Comparison of ENCODE assay signal across 8 cellular contexts in the genomic region with DNA sequence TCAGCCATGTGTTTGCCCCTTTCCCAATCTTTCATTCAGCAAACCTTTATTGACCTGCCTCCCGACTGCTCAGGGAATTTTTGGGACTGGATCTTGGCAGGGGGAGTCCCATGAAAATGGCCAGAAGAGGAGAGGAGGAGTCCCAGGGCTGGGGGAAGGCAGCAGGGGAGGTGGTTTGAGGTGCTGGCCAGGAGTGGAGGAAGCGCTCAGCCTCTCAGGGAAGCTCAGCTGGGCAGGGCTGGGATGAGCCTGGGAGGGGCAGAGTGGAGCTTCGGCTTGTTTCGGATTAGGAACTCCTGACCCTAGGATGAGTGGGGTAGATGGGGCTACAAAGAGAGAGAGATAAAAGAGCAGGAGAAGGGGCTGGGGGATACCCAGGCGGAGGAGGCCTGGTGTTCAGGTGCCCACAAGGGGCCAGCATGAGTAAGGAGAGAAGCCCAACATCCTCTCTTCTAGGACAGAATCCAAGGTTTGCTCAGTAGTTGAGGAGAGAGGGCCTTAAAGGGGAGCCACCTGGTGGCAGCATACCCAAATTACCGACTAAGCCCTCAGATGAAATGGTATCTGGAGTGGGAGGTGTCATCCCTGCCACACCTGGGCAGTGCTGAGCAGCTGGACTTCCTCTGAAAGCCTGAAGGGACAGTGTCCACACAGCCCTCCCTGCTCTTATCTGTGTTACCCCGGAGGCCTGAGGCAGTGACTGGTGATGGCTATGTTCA.
A peak's percentile ranks its signal among the peaks of the same experiment; 100 is the strongest.
DNase-seq lines count a peak whose midpoint lies in the region; ATAC-seq and TF ChIP-seq lines count a peak whose summit lies in the region.

No MANE protein-coding gene starts in this region.

- no peak overlapping the region for H3K4me3 ChIP-seq in PC-3 (ENCODE audit: low read length)

- H4K8ac ChIP-seq in H9 (replicated peaks; ENCODE audit: insufficient read length, low read depth, low read length) = no peak overlapping the region

- peaks cover 99% of the 10 kb centered on the region for H3K27me3 Mint-ChIP-seq in H9 (ENCODE audit: low read depth)

- H3K9me3 ChIP-seq in H9 (ENCODE audit: control insufficient read depth, low read depth, low read length) (no peaks in the 10 kb centered on the region), PC-3 (ENCODE audit: low read length) (no peaks in the 10 kb centered on the region)

- POLR2A ChIA-PET in PC-3 (lab: Charles Lee; ENCODE audit: unreplicated experiment) = no interaction called here

- no peak overlapping the region for H3K4me2 ChIP-seq in H9 (ENCODE audit: insufficient read depth, insufficient read length, low read length)
- H3K4me2 ChIP-seq in PC-3 (ENCODE audit: low read length) = peak overlapping the region; percentile 13; the same call in 1 of the 2 replicates

- DNase-seq in DMS153 treated with DMSO at 0.1 percent for 48 hours (lab: John Stamatoyannopoulos, UW; ENCODE audit: unreplicated experiment) = peak; percentile 60
- DNase-seq in H9 = peak; percentile 89
- DNase-seq in PC-3 = peak; percentile 92
- peak in 2 of 3 donors; percentile 8 to 15 for DNase-seq in stimulated activated CD4-positive, alpha-beta T cell treated with anti-CD3 and anti-CD28 coated beads, TNF-alpha, amount 100 ng/mL, for 48 hours (ENCODE audit: low read depth in 3 of 3)
- DNase-seq in SK-N-DZ (ENCODE audit: low spot score) = no peak
- DNase-seq in C1 segment of cervical spinal cord (lab: John Stamatoyannopoulos, UW) = no peak

- TF ChIP-seq CTCF in H9 (conservative IDR thresholded peaks at IDR 0.05) (peak; percentile 91), PC-3 (conservative IDR thresholded peaks at IDR 0.05; ENCODE audit: low read depth, low read length) (peak; percentile 88)

- no TSS peak for BruUV-seq in PC-3 (replicated peaks; lab: Mats Ljungman, UMichigan)

- H2AFZ ChIP-seq in H9 (ENCODE audit: low read length) (no peak overlapping the region), PC-3 (ENCODE audit: low read length) (no peak overlapping the region)

- no peak overlapping the region for H4K91ac ChIP-seq in H9 (ENCODE audit: insufficient read length, low read depth, low read length)

- CTCF ChIA-PET in PC-3 (lab: Charles Lee) = interaction anchor here (0.5 to 1.4 kb wide), 4 partner anchors 69 to 116 kb away, joined by 3 to 7 read pairs (median 5); no protein-coding TSS in a partner anchor

- H3K9me2 ChIP-seq in PC-3 (replicated peaks; ENCODE audit: low read length) = no peaks in the 10 kb centered on the region

- H3K36me3 ChIP-seq in PC-3 (ENCODE audit: low read depth, low read length) = no peaks in the 10 kb centered on the region

- no peaks in the 10 kb centered on the region for H4K20me1 ChIP-seq in H9 (ENCODE audit: control insufficient read depth, insufficient read depth, insufficient read length)
- H4K20me1 ChIP-seq in PC-3 (ENCODE audit: low read length) = no peaks in the 10 kb centered on the region

- no peak overlapping the region for H3K27ac ChIP-seq in H9 (ENCODE audit: insufficient read length, low read depth, low read length)
- peak overlapping the region; percentile 9; the same call in 1 of the 2 replicates for H3K27ac ChIP-seq in PC-3 (ENCODE audit: low read length)

- H2BK15ac ChIP-seq in H9 (ENCODE audit: low read depth, low read length) = no peak overlapping the region

- H3K79me2 ChIP-seq in H9 (ENCODE audit: insufficient read depth, low read length) = no peaks in the 10 kb centered on the region
- H3K79me2 ChIP-seq in PC-3 (ENCODE audit: low read length) = no peaks in the 10 kb centered on the region

- no peak overlapping the region for H4K5ac ChIP-seq in H9 (ENCODE audit: insufficient read length, low read depth, low read length)

- no peak overlapping the region for H3K23ac ChIP-seq in H9 (ENCODE audit: insufficient read length, low read depth, low read length)

- peak; percentile 72 for ATAC-seq in PC-3
- ATAC-seq in esophagus mucosa = peak; percentile 65
- no peak for ATAC-seq in GM21529 (IDR thresholded peaks at IDR 0.05; ENCODE audit: unreplicated experiment)

- H2BK5ac ChIP-seq in H9 (ENCODE audit: insufficient read length, low read length) = no peak overlapping the region

- no peaks in the 10 kb centered on the region for H3K23me2 ChIP-seq in H9 (ENCODE audit: insufficient read length, low read depth, low read length, poor library complexity, severe bottlenecking)

- no CpG with 5 or more reads among the region's 7 CpGs for WGBS in H9 (ENCODE audit: extremely low coverage, insufficient read length, low lambda C conversion rate)

- no peaks in the 10 kb centered on the region; a peak in 1 of 7 replicates for H3K36me3 Mint-ChIP-seq in H9 (ENCODE audit: insufficient read depth in 1 of 3, low read depth in 3 of 3)

- no peak overlapping the region for H3K4ac ChIP-seq in H9 (ENCODE audit: low read depth, low read length)

- no peak overlapping the region for H3T11ph ChIP-seq in H9 (ENCODE audit: low read length)

- no peak overlapping the region; a peak in 1 of 5 replicates for H3K4me3 Mint-ChIP-seq in H9

- intact Hi-C loops in PC-3 (cut with micrococcal nuclease) = loop anchor here (1.0 to 2.0 kb wide), 4 partner anchors 38 to 238 kb away; no protein-coding TSS in a partner anchor

- H3K4me1 Mint-ChIP-seq in H9 = peaks cover 26 to 37% of the 10 kb centered on the region in 2 experiments

- no peak overlapping the region for H2AK5ac ChIP-seq in H9 (ENCODE audit: insufficient read length, low read length)

- H3K9ac ChIP-seq in H9 (ENCODE audit: extremely low read depth, insufficient read length, low read length) (no peak overlapping the region), PC-3 (ENCODE audit: low read length) (no peak overlapping the region)

- no peak overlapping the region for H3K27ac Mint-ChIP-seq in H9

- H3K27me3 ChIP-seq in H9 (ENCODE audit: insufficient read depth, low read length) = peaks cover 11% of the 10 kb centered on the region; the same call in 1 of the 2 replicates
- no peaks in the 10 kb centered on the region for H3K27me3 ChIP-seq in PC-3 (ENCODE audit: low read length)

- no peak overlapping the region for H2BK12ac ChIP-seq in H9 (ENCODE audit: insufficient read length, low read depth, low read length)

- H3K56ac ChIP-seq in H9 (ENCODE audit: insufficient read length, low read depth, low read length) = no peak overlapping the region

- no peaks in the 10 kb centered on the region for H3K79me1 ChIP-seq in H9 (ENCODE audit: insufficient read depth, low read depth, low read length, poor library complexity, severe bottlenecking)

- no peak overlapping the region for H3K18ac ChIP-seq in H9 (ENCODE audit: insufficient read length, low read depth, low read length)

- H3F3A ChIP-seq in PC-3 (ENCODE audit: low read length, unreplicated experiment) = no peaks in the 10 kb centered on the region

- H3K14ac ChIP-seq in H9 (ENCODE audit: insufficient read depth, low read length) = no peak overlapping the region

- no peak overlapping the region for H2BK120ac ChIP-seq in H9 (ENCODE audit: low read depth, low read length, poor library complexity, severe bottlenecking)

- H3K4me1 ChIP-seq in H9 (ENCODE audit: insufficient read depth, low read length) = peaks cover 4% of the 10 kb centered on the region; the same call in 1 of the 2 replicates
- H3K4me1 ChIP-seq in PC-3 (ENCODE audit: insufficient read depth, low read length) = peaks cover 26% of the 10 kb centered on the region

- H3K9me3 Mint-ChIP-seq in H9 = no peaks in the 10 kb centered on the region; a peak in 1 of 5 replicates

- no peak overlapping the region for H2BK20ac ChIP-seq in H9 (ENCODE audit: low read depth, low read length, poor library complexity, severe bottlenecking)

Comparison
In these comparisons a context has a peak if more than half of its experiments do, and no peak if none do; other contexts are left out.
1. DNase-seq: peak in DMS153 treated with DMSO at 0.1 percent for 48 hours (single experiment), H9 (single experiment), PC-3 (single experiment) and stimulated activated CD4-positive, alpha-beta T cell treated with anti-CD3 and anti-CD28 coated beads, TNF-alpha, amount 100 ng/mL, for 48 hours (2 of 3); none in SK-N-DZ (single experiment) and C1 segment of cervical spinal cord (0 of 14).